ENCODE assay signal across 18 cellular contexts in genomic region chr14:45082420-45082819, GRCh38. TPM values are rescaled to one million over a fixed set of nuclear protein-coding genes. Genes with fewer than 3 reads are reported as not detected.
DNase-seq lines count a peak whose midpoint lies in the region; ATAC-seq and TF ChIP-seq lines count a peak whose summit lies in the region.
"Had no signal": no experiment of that assay in that cellular context is flagged by ENCODE, and none has a peak within 500 bp of the region (broad histone marks: within the 10 kb centered on the region; RNA-seq: fewer than 3 reads in every experiment).

No MANE protein-coding gene starts in this region.

- no peak for DNase-seq in CD4-positive, alpha-beta memory T cell
- DNase-seq in PC-9 = no peak
- DNase-seq in stimulated activated CD4-positive, alpha-beta T cell treated with anti-CD3 and anti-CD28 coated beads, Interleukin-12 subunit alpha, Interleukin-12 subunit beta, amount 100 ng/mL, for 4 hours = no peak
- DNase-seq: activated CD4-positive, alpha-beta memory T cell treated with anti-CD3 and anti-CD28 coated beads, Interleukin-2, amount 10 ng/mL, durations not matched to agents 7 days and 5 days; activated T-cell treated with anti-CD3 and anti-CD28 coated beads, Interleukin-2, amount 50 U/mL, for 72 hours; foreskin fibroblast; H9; Karpas-422; left colon; mucosa of descending colon; NCI-H1092 treated with DMSO at 0.1 percent for 48 hours; NCI-H774 had no signal

- H3K27ac ChIP-seq in CD4-positive, alpha-beta memory T cell (ENCODE audit: low read depth, low read length) = no peak overlapping the region
- H3K27ac ChIP-seq in duodenal mucosa (ENCODE audit: low read depth, low read length) (no peak overlapping the region), PC-9 (no peak overlapping the region)
- H3K27ac ChIP-seq: thoracic aorta had no signal

- intact Hi-C loops in CD4-positive, alpha-beta memory T cell (cut with micrococcal nuclease) = no loop called here
- intact Hi-C loops in PC-9 (cut with micrococcal nuclease; ENCODE audit: unreplicated experiment) = no loop called here

- TF ChIP-seq CTCF in nephron (IDR thresholded peaks at IDR 0.05; ENCODE audit: unreplicated experiment in 3 of 3) = no peak
- TF ChIP-seq CTCF in PC-9 (conservative IDR thresholded peaks at IDR 0.05) = no peak

- no peak overlapping the region for H3K4me2 ChIP-seq in PC-9

- H3K4me1 ChIP-seq in CD4-positive, alpha-beta memory T cell (ENCODE audit: insufficient read depth, low read length) = peaks cover 37% of the 10 kb centered on the region
- H3K4me1 ChIP-seq in duodenal mucosa (ENCODE audit: control insufficient read depth in 1 of 2, insufficient read depth in 2 of 2, low read length in 2 of 2) (peaks cover 20 to 26% of the 10 kb centered on the region in 2 donors), PC-9 (replicated peaks; ENCODE audit: insufficient read depth) (peaks cover 26% of the 10 kb centered on the region)

- H3K27me3 ChIP-seq in CD4-positive, alpha-beta memory T cell (ENCODE audit: insufficient read depth, low read length) = no peaks in the 10 kb centered on the region
- H3K27me3 ChIP-seq in duodenal mucosa (ENCODE audit: control insufficient read depth in 1 of 2, insufficient read depth in 2 of 2, low read length in 2 of 2) (no peaks in the 10 kb centered on the region), PC-9 (ENCODE audit: insufficient read depth, low read depth) (no peaks in the 10 kb centered on the region)

- peaks cover 24 to 44% (median 34%) of the 10 kb centered on the region in 4 donors for H3K4me1 Mint-ChIP-seq in CD4-positive, alpha-beta memory T cell
- H3K4me1 Mint-ChIP-seq in IgD-negative memory B cell = peaks cover 26 to 34% (median 29%) of the 10 kb centered on the region in 3 donors
- H3K4me1 Mint-ChIP-seq in nephron = peaks cover 32% of the 10 kb centered on the region

- H3K27ac Mint-ChIP-seq in CD4-positive, alpha-beta memory T cell = peak overlapping the region in 4 of 7 donors; percentile 22 to 65 (median 50)
- H3K27ac Mint-ChIP-seq in IgD-negative memory B cell (peak overlapping the region in 2 of 3 donors; percentile 10 to 97), nephron (peak overlapping the region; percentile 11 to 81 (median 61))
- H3K27ac Mint-ChIP-seq: activated CD4-positive, alpha-beta memory T cell treated with anti-CD3 and anti-CD28 coated beads, Interleukin-2, amount 10 ng/mL, durations not matched to agents 7 days and 5 days; activated T-cell treated with anti-CD3 and anti-CD28 coated beads, Interleukin-2, amount 50 U/mL, for 72 hours; H9 had no signal

- no peak for ATAC-seq in GM19397 (IDR thresholded peaks at IDR 0.05; ENCODE audit: unreplicated experiment)
- ATAC-seq: activated T-cell treated with anti-CD3 and anti-CD28 coated beads, Interleukin-2, amount 50 U/mL, for 72 hours; left colon; mucosa of descending colon; SK-N-SH treated with all-trans-retinoic acid at 6 μM for 48 hours had no signal

- peaks cover 5% of the 10 kb centered on the region; the same call in 1 of the 2 replicates for H3F3A ChIP-seq in PC-9 (ENCODE audit: insufficient read depth, low read depth)

- CTCF ChIA-PET in CD4-positive, alpha-beta memory T cell (lab: Charles Lee; ENCODE audit: partially characterized antibody) = no interaction called here
- CTCF ChIA-PET in PC-9 (lab: Charles Lee) = no interaction called here

- no peak overlapping the region for H2AFZ ChIP-seq in PC-9

- H3K27me3 Mint-ChIP-seq in CD4-positive, alpha-beta memory T cell = no peaks in the 10 kb centered on the region
- H3K27me3 Mint-ChIP-seq in IgD-negative memory B cell = no peaks in the 10 kb centered on the region
- H3K27me3 Mint-ChIP-seq in nephron (ENCODE audit: low read depth) = no peaks in the 10 kb centered on the region
- H3K27me3 Mint-ChIP-seq: activated CD4-positive, alpha-beta memory T cell treated with anti-CD3 and anti-CD28 coated beads, Interleukin-2, amount 10 ng/mL, durations not matched to agents 7 days and 5 days had no signal

- no TSS peak for BruUV-seq in PC-9 (replicated peaks; lab: Mats Ljungman, UMichigan)

- no peak overlapping the region for H3K4me3 ChIP-seq in CD4-positive, alpha-beta memory T cell (ENCODE audit: low read length in 2 of 2)
- H3K4me3 ChIP-seq in duodenal mucosa (ENCODE audit: low read depth in 1 of 2, low read length in 2 of 2) (peak overlapping the region; percentile 19 to 31), PC-9 (no peak overlapping the region)
- H3K4me3 ChIP-seq: mucosa of descending colon, thoracic aorta had no signal

- no peaks in the 10 kb centered on the region for H3K9me3 ChIP-seq in CD4-positive, alpha-beta memory T cell (ENCODE audit: control insufficient read depth in 1 of 2, low read length in 2 of 2)
- no peaks in the 10 kb centered on the region for H3K9me3 ChIP-seq in duodenal mucosa (ENCODE audit: control insufficient read depth in 1 of 2, low read length in 2 of 2)
- H3K9me3 ChIP-seq in PC-9 (ENCODE audit: insufficient read depth, low read depth) = no peaks in the 10 kb centered on the region
- H3K9me3 ChIP-seq: mucosa of descending colon, thoracic aorta had no signal

- peaks cover 22% of the 10 kb centered on the region for H4K20me1 ChIP-seq in PC-9 (ENCODE audit: insufficient read depth)

- peaks cover 34% of the 10 kb centered on the region for H3K79me2 ChIP-seq in PC-9 (ENCODE audit: low read depth)

- no peaks in the 10 kb centered on the region for H3K36me3 ChIP-seq in CD4-positive, alpha-beta memory T cell (ENCODE audit: insufficient read depth, low read length)
- H3K36me3 ChIP-seq in duodenal mucosa (ENCODE audit: control insufficient read depth in 1 of 2, insufficient read depth in 2 of 2, low read length in 2 of 2) = no peaks in the 10 kb centered on the region
- H3K36me3 ChIP-seq in PC-9 (ENCODE audit: low read depth) = no peaks in the 10 kb centered on the region
- H3K36me3 ChIP-seq: thoracic aorta had no signal

- H3K9me2 ChIP-seq in PC-9 (ENCODE audit: insufficient read depth) = no peaks in the 10 kb centered on the region

- H3K4me3 Mint-ChIP-seq in CD4-positive, alpha-beta memory T cell = peak overlapping the region in 5 of 8 donors; percentile 16 to 58 (median 36)
- peak overlapping the region in 2 of 4 donors; percentile 12 to 72 for H3K4me3 Mint-ChIP-seq in IgD-negative memory B cell
- peak overlapping the region; percentile 62 to 77 (median 62) for H3K4me3 Mint-ChIP-seq in nephron
- H3K4me3 Mint-ChIP-seq: activated CD4-positive, alpha-beta memory T cell treated with anti-CD3 and anti-CD28 coated beads, Interleukin-2, amount 10 ng/mL, durations not matched to agents 7 days and 5 days had no signal

- POLR2A ChIA-PET in CD4-positive, alpha-beta memory T cell (lab: Charles Lee; ENCODE audit: partially characterized antibody) = interaction anchor here (4.4 kb wide), 1 partner anchor 121 kb away, joined by 28 read pairs; the partner anchor contains the start of genes KLHL28 and TOGARAM1
- POLR2A ChIA-PET in PC-9 (lab: Charles Lee; ENCODE audit: unreplicated experiment) = no interaction called here

- peaks cover 0 to 2% (median 0%) of the 10 kb centered on the region in 8 donors for H3K9me3 Mint-ChIP-seq in CD4-positive, alpha-beta memory T cell
- H3K9me3 Mint-ChIP-seq in IgD-negative memory B cell (no peaks in the 10 kb centered on the region), nephron (no peaks in the 10 kb centered on the region)
- H3K9me3 Mint-ChIP-seq: activated CD4-positive, alpha-beta memory T cell treated with anti-CD3 and anti-CD28 coated beads, Interleukin-2, amount 10 ng/mL, durations not matched to agents 7 days and 5 days; activated T-cell treated with anti-CD3 and anti-CD28 coated beads, Interleukin-2, amount 50 U/mL, for 72 hours; H9 had no signal

- H3K9ac ChIP-seq in duodenal mucosa (ENCODE audit: low read depth in 1 of 2, low read length in 2 of 2) = no peak overlapping the region

- peaks cover 0 to 9% of the 10 kb centered on the region in 2 donors for H3K36me3 Mint-ChIP-seq in CD4-positive, alpha-beta memory T cell
- H3K36me3 Mint-ChIP-seq in IgD-negative memory B cell (peaks cover 3% of the 10 kb centered on the region), nephron (ENCODE audit: low read depth) (peaks cover 7% of the 10 kb centered on the region)

RNA-seq across cellular contexts. Expression of gene PRPF39, which starts 1.5 kb away (rescaled TPM):
- 10 to 100 TPM; 80.7 to 85.6 TPM for total RNA-seq in CD4-positive, alpha-beta memory T cell
- polyA plus RNA-seq in CD4-positive, alpha-beta memory T cell = 10 to 100 TPM in 1 of 2 donors, 1 to 10 TPM in 1; 8.1 to 12.1 TPM
- polyA plus RNA-seq in IgD-negative memory B cell = 18.1 TPM
- total RNA-seq in PC-9 (2021) = 33.4 and 37.2 TPM in 2 replicates

RNA-seq across cellular contexts. Expression of gene FKBP3, which starts 51.9 kb away (rescaled TPM):
- 10 to 100 TPM; 57.0 to 64.7 TPM for total RNA-seq in CD4-positive, alpha-beta memory T cell
- 100 to 1,000 TPM in 1 of 2 donors, 10 to 100 TPM in 1; 61.9 to 101 TPM for polyA plus RNA-seq in CD4-positive, alpha-beta memory T cell
- polyA plus RNA-seq in IgD-negative memory B cell = 63.6 TPM
- total RNA-seq in PC-9 (2021) = 39.4 and 53.5 TPM in 2 replicates

RNA-seq across cellular contexts. Expression of gene FANCM, which starts 53.3 kb away (rescaled TPM):
- 1 to 10 TPM; 7.8 to 8.6 TPM for total RNA-seq in CD4-positive, alpha-beta memory T cell
- polyA plus RNA-seq in CD4-positive, alpha-beta memory T cell = 1 to 10 TPM; 2.1 to 5.8 TPM
- polyA plus RNA-seq in IgD-negative memory B cell = 8.0 TPM
- total RNA-seq in PC-9 (2021) = 9.9 and 14.1 TPM in 2 replicates

Comparison
In these comparisons a context has a peak if more than half of its experiments do, and no peak if none do; other contexts are left out.
1. H3K4me3 ChIP-seq: peak in duodenal mucosa (2 of 2); none in CD4-positive, alpha-beta memory T cell (0 of 2) and PC-9 (single experiment).
2. Peak in every context shown above with its lines, with median percentiles within 50 percentile points of each other: H3K27ac Mint-ChIP-seq.